13 cellular contexts compared by ENCODE assay signal in genomic region chr17:72477529-72477928, GRCh38.
DNase-seq lines count a peak whose midpoint lies in the region; TF ChIP-seq lines count a peak whose summit lies in the region.
"Had no signal": no experiment of that assay in that cellular context is flagged by ENCODE, and none has a peak within 500 bp of the region (broad histone marks: within the 10 kb centered on the region; RNA-seq: fewer than 3 reads in every experiment).

No MANE protein-coding gene starts in this region.

- H3K9ac ChIP-seq in mucosa of stomach (ENCODE audit: low read length) = peak overlapping the region; percentile 62
- H3K9ac ChIP-seq: BLaER1 treated with 17β-estradiol and CSF1 and Interleukin-3, amounts not matched to agents 10 nM and 100 nM had no signal

- peaks cover 23 to 25% of the 10 kb centered on the region in 2 donors for H3K27me3 Mint-ChIP-seq in CD8-positive, alpha-beta memory T cell

- H3K36me3 ChIP-seq in mucosa of stomach (ENCODE audit: control insufficient read depth, insufficient read depth, low read length) = no peaks in the 10 kb centered on the region
- no peaks in the 10 kb centered on the region for H3K36me3 ChIP-seq in CD8-positive, alpha-beta memory T cell (ENCODE audit: insufficient read depth, low read length)
- H3K36me3 ChIP-seq: BLaER1 treated with 17β-estradiol and CSF1 and Interleukin-3, amounts not matched to agents 10 nM and 100 nM had no signal

- H3K27ac ChIP-seq in VCaP = peak overlapping the region; percentile 90
- H3K27ac ChIP-seq in CD8-positive, alpha-beta memory T cell (ENCODE audit: low read depth, low read length) = no peak overlapping the region
- H3K27ac ChIP-seq: BLaER1 treated with 17β-estradiol and CSF1 and Interleukin-3, amounts not matched to agents 10 nM and 100 nM; coronary artery had no signal

- POLR2A ChIA-PET in CD8-positive, alpha-beta memory T cell (lab: Charles Lee) = no interaction called here

- no peak overlapping the region for H3K27ac Mint-ChIP-seq in CD8-positive, alpha-beta memory T cell
- H3K27ac Mint-ChIP-seq: activated naive CD4-positive, alpha-beta T cell treated with anti-CD3 and anti-CD28 coated beads, Interleukin-2, amount 10 ng/mL, durations not matched to agents 7 days and 5 days had no signal

- H3K27me3 ChIP-seq in mucosa of stomach (ENCODE audit: control insufficient read depth, insufficient read depth, low read length) = no peaks in the 10 kb centered on the region
- no peaks in the 10 kb centered on the region for H3K27me3 ChIP-seq in CD8-positive, alpha-beta memory T cell (ENCODE audit: insufficient read depth, low read length, poor library complexity, severe bottlenecking)

- no peaks in the 10 kb centered on the region for H3K9me3 ChIP-seq in mucosa of stomach (ENCODE audit: control insufficient read depth, low read length)
- no peaks in the 10 kb centered on the region for H3K9me3 ChIP-seq in CD8-positive, alpha-beta memory T cell (ENCODE audit: low read length)

- peaks cover 0 to 6% (median 2%) of the 10 kb centered on the region in 5 donors for H3K9me3 Mint-ChIP-seq in CD8-positive, alpha-beta memory T cell
- H3K9me3 Mint-ChIP-seq: activated naive CD4-positive, alpha-beta T cell treated with anti-CD3 and anti-CD28 coated beads, Interleukin-2, amount 10 ng/mL, durations not matched to agents 7 days and 5 days had no signal

- no peaks in the 10 kb centered on the region for H3K4me1 Mint-ChIP-seq in CD8-positive, alpha-beta memory T cell
- H3K4me1 Mint-ChIP-seq: activated naive CD4-positive, alpha-beta T cell treated with anti-CD3 and anti-CD28 coated beads, Interleukin-2, amount 10 ng/mL, durations not matched to agents 7 days and 5 days had no signal

- H3K4me3 ChIP-seq in mucosa of stomach (ENCODE audit: low read length) = no peak overlapping the region
- no peak overlapping the region for H3K4me3 ChIP-seq in CD8-positive, alpha-beta memory T cell (ENCODE audit: low read length)
- H3K4me3 ChIP-seq: BLaER1 treated with 17β-estradiol and CSF1 and Interleukin-3, amounts not matched to agents 10 nM and 100 nM; coronary artery had no signal

- DNase-seq in DMS53 treated with DMSO at 0.1 percent for 48 hours (lab: John Stamatoyannopoulos, UW; ENCODE audit: unreplicated experiment) (peak; percentile 91), NCI-H1694 treated with DMSO at 0.1 percent for 48 hours (lab: John Stamatoyannopoulos, UW) (peak; percentile 74), anterior cingulate cortex (lab: John Stamatoyannopoulos, UW) (no peak), retina (no peak), T-helper 9 cell (no peak)
- no peak for DNase-seq in CD8-positive, alpha-beta memory T cell
- DNase-seq: activated naive CD4-positive, alpha-beta T cell treated with anti-CD3 and anti-CD28 coated beads, Interleukin-2, amount 10 ng/mL, durations not matched to agents 7 days and 5 days; H7; T-helper 1 cell had no signal

- CTCF ChIA-PET in CD8-positive, alpha-beta memory T cell (lab: Charles Lee) = no interaction called here

- no peaks in the 10 kb centered on the region for H3K36me3 Mint-ChIP-seq in CD8-positive, alpha-beta memory T cell
- H3K36me3 Mint-ChIP-seq: activated naive CD4-positive, alpha-beta T cell treated with anti-CD3 and anti-CD28 coated beads, Interleukin-2, amount 10 ng/mL, durations not matched to agents 7 days and 5 days had no signal

- peak; percentile 28 for TF ChIP-seq CTCF in VCaP (conservative IDR thresholded peaks at IDR 0.05)

- peaks cover 56% of the 10 kb centered on the region for H3K4me1 ChIP-seq in mucosa of stomach (ENCODE audit: control insufficient read depth, insufficient read depth, low read length)
- no peaks in the 10 kb centered on the region for H3K4me1 ChIP-seq in CD8-positive, alpha-beta memory T cell (ENCODE audit: insufficient read depth, low read length)

- H3K4me3 Mint-ChIP-seq in CD8-positive, alpha-beta memory T cell = no peak overlapping the region
- H3K4me3 Mint-ChIP-seq: activated naive CD4-positive, alpha-beta T cell treated with anti-CD3 and anti-CD28 coated beads, Interleukin-2, amount 10 ng/mL, durations not matched to agents 7 days and 5 days had no signal

Comparison
In these comparisons a context has a peak if more than half of its experiments do, and no peak if none do; other contexts are left out.
1. DNase-seq: peak in DMS53 treated with DMSO at 0.1 percent for 48 hours (single experiment) and NCI-H1694 treated with DMSO at 0.1 percent for 48 hours (single experiment); none in anterior cingulate cortex (0 of 58), CD8-positive, alpha-beta memory T cell (0 of 5), retina (single experiment) and T-helper 9 cell (single experiment).